ENCODE assay signal across 8 cellular contexts in the genomic region with DNA sequence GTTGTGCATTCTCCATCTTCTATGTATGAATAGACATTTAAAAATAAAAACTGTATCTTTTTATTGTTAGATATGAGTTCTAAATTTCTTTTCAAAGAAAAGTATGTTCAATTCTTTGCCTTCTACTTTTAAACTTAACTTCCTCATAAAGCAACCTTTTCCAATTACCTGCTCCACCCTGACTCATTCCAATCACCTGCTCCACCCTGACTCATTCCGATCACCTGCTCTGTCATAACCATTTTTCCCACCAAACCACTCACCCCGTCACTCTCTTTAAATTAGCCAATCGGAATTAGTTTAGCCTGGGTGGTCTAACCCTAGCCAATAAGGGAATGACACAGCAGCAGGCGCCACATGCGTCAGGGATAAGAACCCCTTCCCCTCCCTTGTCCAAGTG.
DNase-seq lines count a peak whose midpoint lies in the region; FAIRE-seq and TF ChIP-seq lines count a peak whose summit lies in the region.
"Not testable (repeated sequence)": the region's sequence is repeated elsewhere in the genome, so short reads cannot be mapped to it uniquely, and the experiment has no call there.

No MANE protein-coding gene starts in this region.

- intact Hi-C loops in Calu3 (cut with micrococcal nuclease; ENCODE audit: unreplicated experiment); activated CD4-positive, alpha-beta memory T cell treated with anti-CD3 and anti-CD28 coated beads for 36 hours (cut with micrococcal nuclease); kidney (cut with DNase I): not testable (repeated sequence)
- intact Hi-C loops in activated naive CD4-positive, alpha-beta T cell treated with anti-CD3 and anti-CD28 coated beads for 36 hours (cut with micrococcal nuclease) = loop anchor here (10.0 kb wide), 1 partner anchor 543 kb away; no protein-coding TSS in a partner anchor

- not testable (repeated sequence) for H3K9me3 Mint-ChIP-seq in Calu3 (ENCODE audit: low read depth, unreplicated experiment); IgD-negative memory B cell; activated CD4-positive, alpha-beta memory T cell treated with anti-CD3 and anti-CD28 coated beads for 36 hours; activated naive CD4-positive, alpha-beta T cell treated with anti-CD3 and anti-CD28 coated beads for 36 hours; neural progenitor cell; type B pancreatic cell

- H2AFZ ChIP-seq in neural progenitor cell (replicated peaks) = not testable (repeated sequence)

- H3K9ac ChIP-seq in kidney (ENCODE audit: low read length in 2 of 2); neural progenitor cell: not testable (repeated sequence)

- not testable (repeated sequence) for H3K27me3 ChIP-seq in neural progenitor cell

- H4K20me1 ChIP-seq in neural progenitor cell (ENCODE audit: low read depth) = not testable (repeated sequence)

- FAIRE-seq in colon (lab: Jason Lieb, UNC) (peak; percentile 28), kidney (lab: Jason Lieb, UNC) (peak; percentile 29)

- H3F3A ChIP-seq in neural progenitor cell (ENCODE audit: low read depth) = not testable (repeated sequence)

- H3K4me3 Mint-ChIP-seq in Calu3 (ENCODE audit: low read depth, unreplicated experiment); IgD-negative memory B cell; activated CD4-positive, alpha-beta memory T cell treated with anti-CD3 and anti-CD28 coated beads for 36 hours; activated naive CD4-positive, alpha-beta T cell treated with anti-CD3 and anti-CD28 coated beads for 36 hours; neural progenitor cell: not testable (repeated sequence)
- peak overlapping the region; percentile 8 for H3K4me3 Mint-ChIP-seq in type B pancreatic cell

- not testable (repeated sequence) for H3K27ac ChIP-seq in kidney (ENCODE audit: low read depth in 2 of 2, low read length in 2 of 2); neural progenitor cell

- H3K27ac Mint-ChIP-seq in Calu3 (ENCODE audit: unreplicated experiment) (peak overlapping the region; percentile 81), IgD-negative memory B cell (peak overlapping the region in 2 of 3 donors; percentile 14 to 33), neural progenitor cell (peak overlapping the region; percentile 17), type B pancreatic cell (peak overlapping the region; percentile 35)
- not testable (repeated sequence) for H3K27ac Mint-ChIP-seq in activated CD4-positive, alpha-beta memory T cell treated with anti-CD3 and anti-CD28 coated beads for 36 hours
- peak overlapping the region; percentile 15 for H3K27ac Mint-ChIP-seq in activated naive CD4-positive, alpha-beta T cell treated with anti-CD3 and anti-CD28 coated beads for 36 hours

- TF ChIP-seq CTCF in Calu3 (IDR thresholded peaks at IDR 0.05; ENCODE audit: unreplicated experiment); kidney (IDR thresholded peaks at IDR 0.05; ENCODE audit: borderline replicate concordance, extremely low read depth, insufficient read depth); neural progenitor cell (IDR thresholded peaks at IDR 0.05); type B pancreatic cell (conservative IDR thresholded peaks at IDR 0.05): not testable (repeated sequence)

- CTCF ChIA-PET in Calu3 (lab: Charles Lee); activated CD4-positive, alpha-beta memory T cell treated with anti-CD3 and anti-CD28 coated beads for 36 hours (lab: Charles Lee); activated naive CD4-positive, alpha-beta T cell treated with anti-CD3 and anti-CD28 coated beads for 36 hours (lab: Charles Lee): not testable (repeated sequence)

- not testable (repeated sequence) for H3K4me3 ChIP-seq in kidney (ENCODE audit: low read length in 2 of 2); neural progenitor cell

- not testable (repeated sequence) for H3K36me3 ChIP-seq in kidney (ENCODE audit: control insufficient read depth in 1 of 2, insufficient read depth in 2 of 2, low read length in 2 of 2); neural progenitor cell

- DNase-seq in Calu3; activated naive CD4-positive, alpha-beta T cell treated with anti-CD3 and anti-CD28 coated beads for 36 hours; kidney; neural progenitor cell (ENCODE audit: low spot score); type B pancreatic cell (ENCODE audit: extremely low spot score, unreplicated experiment): not testable (repeated sequence)
- peak; percentile 22 for DNase-seq in activated CD4-positive, alpha-beta memory T cell treated with anti-CD3 and anti-CD28 coated beads for 36 hours

- not testable (repeated sequence) for BruUV-seq in Calu3 (replicated peaks; lab: Mats Ljungman, UMichigan)

- H3K4me1 ChIP-seq in kidney (ENCODE audit: control insufficient read depth in 1 of 2, insufficient read depth in 1 of 2, low read depth in 1 of 2, low read length in 2 of 2) = peaks cover 0 to 14% of the 10 kb centered on the region in 2 donors
- H3K4me1 ChIP-seq in neural progenitor cell = not testable (repeated sequence)

- peaks cover 35% of the 10 kb centered on the region for H3K4me1 Mint-ChIP-seq in Calu3 (ENCODE audit: low read depth, unreplicated experiment)
- H3K4me1 Mint-ChIP-seq in IgD-negative memory B cell; activated CD4-positive, alpha-beta memory T cell treated with anti-CD3 and anti-CD28 coated beads for 36 hours (ENCODE audit: low read depth); activated naive CD4-positive, alpha-beta T cell treated with anti-CD3 and anti-CD28 coated beads for 36 hours (ENCODE audit: low read depth); neural progenitor cell; type B pancreatic cell (ENCODE audit: unreplicated experiment): not testable (repeated sequence)

- H3K4me2 ChIP-seq in neural progenitor cell = not testable (repeated sequence)

- not testable (repeated sequence) for H3K27me3 Mint-ChIP-seq in Calu3 (ENCODE audit: unreplicated experiment); IgD-negative memory B cell; activated CD4-positive, alpha-beta memory T cell treated with anti-CD3 and anti-CD28 coated beads for 36 hours; activated naive CD4-positive, alpha-beta T cell treated with anti-CD3 and anti-CD28 coated beads for 36 hours (ENCODE audit: low read depth); neural progenitor cell (ENCODE audit: insufficient read depth, low read depth); type B pancreatic cell

- H3K9me3 ChIP-seq in kidney (ENCODE audit: control insufficient read depth in 1 of 2, low read length in 2 of 2); neural progenitor cell (ENCODE audit: low read depth): not testable (repeated sequence)

- peaks cover 16% of the 10 kb centered on the region for H3K36me3 Mint-ChIP-seq in Calu3 (ENCODE audit: insufficient read depth, unreplicated experiment)
- not testable (repeated sequence) for H3K36me3 Mint-ChIP-seq in IgD-negative memory B cell
- peaks cover 22% of the 10 kb centered on the region for H3K36me3 Mint-ChIP-seq in activated CD4-positive, alpha-beta memory T cell treated with anti-CD3 and anti-CD28 coated beads for 36 hours
- peaks cover 15% of the 10 kb centered on the region for H3K36me3 Mint-ChIP-seq in activated naive CD4-positive, alpha-beta T cell treated with anti-CD3 and anti-CD28 coated beads for 36 hours (ENCODE audit: low read depth)
- peaks cover 28% of the 10 kb centered on the region for H3K36me3 Mint-ChIP-seq in neural progenitor cell
- H3K36me3 Mint-ChIP-seq in type B pancreatic cell = peaks cover 16% of the 10 kb centered on the region

- H3K79me2 ChIP-seq in neural progenitor cell (ENCODE audit: low read depth) = not testable (repeated sequence)

- POLR2A ChIA-PET in activated CD4-positive, alpha-beta memory T cell treated with anti-CD3 and anti-CD28 coated beads for 36 hours (lab: Charles Lee) = not testable (repeated sequence)
